In the genomic region with DNA sequence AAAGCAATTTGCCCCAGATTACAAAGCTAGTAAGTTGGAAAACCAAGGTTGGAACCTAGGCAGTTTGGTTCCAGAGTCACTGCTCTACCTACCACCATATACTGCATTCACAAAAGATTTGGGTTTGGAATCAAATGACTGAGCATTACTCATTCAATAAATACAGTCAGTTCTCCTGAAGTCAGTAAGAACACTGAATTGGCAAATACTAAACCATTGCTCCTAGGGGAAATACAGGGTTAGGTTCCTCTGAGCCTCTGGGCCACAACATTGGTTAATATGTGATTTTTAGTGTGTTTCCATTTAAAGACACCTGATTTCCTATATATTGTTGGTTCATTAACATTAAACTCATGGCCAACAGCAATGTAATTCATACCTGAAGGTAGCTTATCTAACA, we compare ENCODE assay signal across 12 cellular contexts.
"Had no signal": no experiment of that assay in that cellular context is flagged by ENCODE, and none has a peak within 500 bp of the region (broad histone marks: within the 10 kb centered on the region; RNA-seq: fewer than 3 reads in every experiment).

No MANE protein-coding gene starts in this region.

- H3K4me3 ChIP-seq: hepatocyte, sigmoid colon, spleen, stomach, testis, upper lobe of left lung had no signal

- H3K9me3 ChIP-seq: testis had no signal

- DNase-seq: activated CD4-positive, alpha-beta T cell treated with anti-CD3 and anti-CD28 coated beads, Interleukin-2, amount 50 U/mL, for 1 hour; activated naive CD4-positive, alpha-beta T cell treated with Interleukin-2 at 50 U/mL for 16 hours; aorta; erythroblast; kidney glomerular epithelial cell; sigmoid colon; spleen; stimulated activated CD4-positive, alpha-beta T cell treated with anti-CD3 and anti-CD28 coated beads, Interleukin-1b, Interleukin-23, amount 100 ng/mL, for 48 hours; stomach; testis; upper lobe of left lung had no signal

- H3K27me3 ChIP-seq: hepatocyte, sigmoid colon, testis, upper lobe of left lung had no signal

- H3K36me3 ChIP-seq: sigmoid colon, spleen, stomach, upper lobe of left lung had no signal

- H3K4me1 ChIP-seq: testis had no signal
